Comparison of ENCODE assay signal across 22 cellular contexts in genomic region chr1:5750186-5751170, GRCh38.
"Had no signal": no experiment of that assay in that cellular context is flagged by ENCODE, and none has a peak within 500 bp of the region (broad histone marks: within the 10 kb centered on the region; RNA-seq: fewer than 3 reads in every experiment).

No MANE protein-coding gene starts in this region.

- H3K4me3 ChIP-seq: esophagus squamous epithelium, heart right ventricle, right atrium auricular region, SK-N-MC, thoracic aorta, upper lobe of left lung had no signal

- H3K27ac ChIP-seq: esophagus squamous epithelium, heart right ventricle, right atrium auricular region, SK-N-MC, thoracic aorta, upper lobe of left lung had no signal

- H3K36me3 ChIP-seq: esophagus squamous epithelium, heart right ventricle, right atrium auricular region, thoracic aorta, upper lobe of left lung had no signal

- H3K36me3 Mint-ChIP-seq: mesothelial cell of epicardium; natural killer cell treated with Interleukin-12 subunit alpha and Interleukin-12 subunit beta and Interleukin-15 and Interleukin-18, amount 100 ng/mL, for 72 hours; stimulated activated naive B cell treated with anti-CD40 and anti-IgM and Interleukin-4, amounts not matched to agents 10 μg/mL and 1 μg/mL and 100 μg/mL, for 72 hours had no signal

- H3K9me3 Mint-ChIP-seq: activated naive CD8-positive, alpha-beta T cell treated with anti-CD3 and anti-CD28 coated beads, Interleukin-2, amount 50 U/mL, for 24 hours; activated T-helper 1 cell treated with anti-CD3 and anti-CD28 coated beads, Interleukin-12 subunit alpha, Interleukin-12 subunit beta, Interleukin-2, Interleukin-4 antibody, amounts not matched to agents 30 ng/mL and 10 ng/mL and 1 ng/mL, durations not matched to agents 14 hours and 24 hours and 36 hours; mesothelial cell of epicardium; natural killer cell treated with Interleukin-12 subunit alpha and Interleukin-12 subunit beta and Interleukin-15 and Interleukin-18, amount 100 ng/mL, for 72 hours; stimulated activated naive B cell treated with anti-CD40 and anti-IgM and Interleukin-4, amounts not matched to agents 10 μg/mL and 1 μg/mL and 100 μg/mL, for 72 hours had no signal

- H3K27me3 ChIP-seq: right atrium auricular region, upper lobe of left lung had no signal

- FAIRE-seq: small intestine, TTC549 had no signal

- H3K27ac Mint-ChIP-seq: activated naive CD8-positive, alpha-beta T cell treated with anti-CD3 and anti-CD28 coated beads, Interleukin-2, amount 50 U/mL, for 24 hours; activated T-helper 1 cell treated with anti-CD3 and anti-CD28 coated beads, Interleukin-12 subunit alpha, Interleukin-12 subunit beta, Interleukin-2, Interleukin-4 antibody, amounts not matched to agents 30 ng/mL and 10 ng/mL and 1 ng/mL, durations not matched to agents 14 hours and 24 hours and 36 hours; mesothelial cell of epicardium; natural killer cell treated with Interleukin-12 subunit alpha and Interleukin-12 subunit beta and Interleukin-15 and Interleukin-18, amount 100 ng/mL, for 72 hours; progenitor cell of endocrine pancreas; stimulated activated naive B cell treated with anti-CD40 and anti-IgM and Interleukin-4, amounts not matched to agents 10 μg/mL and 1 μg/mL and 100 μg/mL, for 72 hours had no signal

- DNase-seq: activated CD4-positive, alpha-beta T cell treated with anti-CD3 and anti-CD28 coated beads, Interleukin-2, amount 50 U/mL, for 4 hours; activated naive CD4-positive, alpha-beta T cell; activated naive CD8-positive, alpha-beta T cell treated with anti-CD3 and anti-CD28 coated beads, Interleukin-2, amount 50 U/mL, for 24 hours; anterior cingulate cortex; cerebellar nuclear complex; effector CD8-positive, alpha-beta T cell; esophagus squamous epithelium; heart right ventricle; kidney glomerular epithelial cell; occipital lobe; small intestine; stimulated activated CD4-positive, alpha-beta T cell treated with anti-CD3 and anti-CD28 coated beads, Interleukin-4, amount 100 ng/mL, for 24 hours; stimulated activated naive B cell treated with anti-CD40 and anti-IgM and Interleukin-4, amounts not matched to agents 10 μg/mL and 1 μg/mL and 100 μg/mL, for 72 hours had no signal

- ATAC-seq: activated naive CD8-positive, alpha-beta T cell treated with anti-CD3 and anti-CD28 coated beads, Interleukin-2, amount 50 U/mL, for 24 hours; heart right ventricle; natural killer cell treated with Interleukin-12 subunit alpha and Interleukin-12 subunit beta and Interleukin-15 and Interleukin-18, amount 100 ng/mL, for 72 hours; stimulated activated naive B cell treated with anti-CD40 and anti-IgM and Interleukin-4, amounts not matched to agents 10 μg/mL and 1 μg/mL and 100 μg/mL, for 72 hours had no signal

- H3K4me1 Mint-ChIP-seq: activated naive CD8-positive, alpha-beta T cell treated with anti-CD3 and anti-CD28 coated beads, Interleukin-2, amount 50 U/mL, for 24 hours had no signal

- H3K9me3 ChIP-seq: esophagus squamous epithelium, heart right ventricle, right atrium auricular region, thoracic aorta, upper lobe of left lung had no signal

- H3K4me3 Mint-ChIP-seq: activated naive CD8-positive, alpha-beta T cell treated with anti-CD3 and anti-CD28 coated beads, Interleukin-2, amount 50 U/mL, for 24 hours; activated T-helper 1 cell treated with anti-CD3 and anti-CD28 coated beads, Interleukin-12 subunit alpha, Interleukin-12 subunit beta, Interleukin-2, Interleukin-4 antibody, amounts not matched to agents 30 ng/mL and 10 ng/mL and 1 ng/mL, durations not matched to agents 14 hours and 24 hours and 36 hours; mesothelial cell of epicardium; natural killer cell treated with Interleukin-12 subunit alpha and Interleukin-12 subunit beta and Interleukin-15 and Interleukin-18, amount 100 ng/mL, for 72 hours; stimulated activated naive B cell treated with anti-CD40 and anti-IgM and Interleukin-4, amounts not matched to agents 10 μg/mL and 1 μg/mL and 100 μg/mL, for 72 hours had no signal
